In the genomic region with DNA sequence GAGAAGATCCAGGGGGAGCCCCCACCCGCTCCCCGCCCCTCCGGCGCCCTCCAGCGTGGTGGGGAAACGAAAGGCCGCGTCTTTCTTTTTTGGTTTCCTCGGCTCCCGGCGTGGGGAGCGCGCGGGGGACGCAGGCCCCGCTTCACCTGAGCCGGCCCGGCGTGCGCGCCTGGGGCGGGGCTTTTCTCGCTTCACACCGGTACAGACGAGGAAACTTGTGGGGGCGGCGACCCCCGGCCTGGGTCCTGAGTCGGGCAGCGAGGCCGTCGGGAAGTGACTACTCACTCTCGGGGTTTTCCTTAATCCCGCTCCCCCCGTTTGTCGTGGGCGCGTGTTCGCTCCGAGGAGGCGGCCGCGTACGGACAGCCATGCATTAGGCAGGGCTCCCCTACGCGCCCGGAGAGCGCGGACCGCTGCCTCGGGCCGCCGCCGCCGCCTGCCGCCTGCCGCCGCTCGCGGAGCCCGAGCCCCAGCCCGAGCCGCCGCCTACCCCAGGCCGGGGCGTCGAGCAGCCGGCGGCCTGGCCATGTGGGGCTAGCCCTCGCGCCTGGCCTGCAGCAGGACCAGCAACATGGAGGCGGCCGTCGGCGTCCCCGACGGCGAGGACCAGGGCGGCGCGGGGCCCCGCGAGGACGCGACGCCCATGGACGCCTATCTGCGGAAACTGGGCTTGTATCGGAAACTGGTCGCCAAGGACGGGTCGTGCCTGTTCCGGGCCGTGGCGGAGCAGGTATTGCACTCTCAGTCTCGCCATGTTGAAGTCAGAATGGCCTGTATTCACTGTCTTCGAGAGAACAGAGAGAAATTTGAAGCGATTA, we compare ENCODE assay signal across 8 cellular contexts. TPM values are rescaled to one million over a fixed set of nuclear protein-coding genes. Genes with fewer than 3 reads are reported as not detected.
DNase-seq lines count a peak whose midpoint lies in the region; ATAC-seq lines count a peak whose summit lies in the region.
"Not testable (repeated sequence)": the region's sequence is repeated elsewhere in the genome, so short reads cannot be mapped to it uniquely, and the experiment has no call there.

No MANE protein-coding gene starts in this region.

- peaks cover 68% of the 10 kb centered on the region for H3K4me1 Mint-ChIP-seq in central memory CD8-positive, alpha-beta T cell
- H3K4me1 Mint-ChIP-seq in stimulated activated naive B cell treated with anti-CD40 and anti-IgM and Interleukin-4, amounts not matched to agents 10 μg/mL and 1 μg/mL and 100 μg/mL, for 72 hours, result peaks cover 31 to 57% of the 10 kb centered on the region in 2 donors

- H3K27me3 Mint-ChIP-seq in central memory CD8-positive, alpha-beta T cell; stimulated activated naive B cell treated with anti-CD40 and anti-IgM and Interleukin-4, amounts not matched to agents 10 μg/mL and 1 μg/mL and 100 μg/mL, for 72 hours: not testable (repeated sequence)

- H3K36me3 Mint-ChIP-seq in central memory CD8-positive, alpha-beta T cell (ENCODE audit: insufficient read depth), result peaks cover 10% of the 10 kb centered on the region
- H3K36me3 Mint-ChIP-seq in stimulated activated naive B cell treated with anti-CD40 and anti-IgM and Interleukin-4, amounts not matched to agents 10 μg/mL and 1 μg/mL and 100 μg/mL, for 72 hours, result peaks cover 28 to 30% of the 10 kb centered on the region in 2 donors

- intact Hi-C loops in left colon (cut with DNase I, micrococcal nuclease), result not testable (repeated sequence)

- H3K9me3 Mint-ChIP-seq in central memory CD8-positive, alpha-beta T cell; stimulated activated naive B cell treated with anti-CD40 and anti-IgM and Interleukin-4, amounts not matched to agents 10 μg/mL and 1 μg/mL and 100 μg/mL, for 72 hours: not testable (repeated sequence)

- ATAC-seq in HG02759 (IDR thresholded peaks at IDR 0.05; ENCODE audit: unreplicated experiment) (peak; percentile 41), left colon (peak; percentile 44)
- peak; percentile 76 for ATAC-seq in central memory CD8-positive, alpha-beta T cell (replicated peaks; ENCODE audit: extremely low read depth, poor library complexity, severe bottlenecking)
- ATAC-seq in stimulated activated naive B cell treated with anti-CD40 and anti-IgM and Interleukin-4, amounts not matched to agents 10 μg/mL and 1 μg/mL and 100 μg/mL, for 72 hours (replicated peaks), result peak; percentile 77 to 83

- DNase-seq in ELF-1 (ENCODE audit: low read depth, low spot score) (peak; percentile 50), left colon (peak in 1 of 2 donors; percentile 4)
- DNase-seq in activated CD4-positive, alpha-beta T cell treated with anti-CD3 and anti-CD28 coated beads for 48 hours, result peak; percentile 34
- DNase-seq in activated T-helper 9 cell treated with anti-CD3 and anti-CD28 coated beads, Interleukin-2, amount 50 U/mL, for 16 hours (ENCODE audit: low read depth), result peak; percentile 21
- DNase-seq in central memory CD8-positive, alpha-beta T cell (ENCODE audit: low spot score in 2 of 2), result not testable (repeated sequence)
- peak in 2 of 3 donors; percentile 1 to 5 for DNase-seq in stimulated activated CD4-positive, alpha-beta T cell treated with anti-CD3 and anti-CD28 coated beads, Interleukin-12 subunit alpha, Interleukin-12 subunit beta, amount 100 ng/mL, for 48 hours (ENCODE audit: low read depth in 2 of 3, low spot score in 1 of 3)
- DNase-seq in stimulated activated naive B cell treated with anti-CD40 and anti-IgM and Interleukin-4, amounts not matched to agents 10 μg/mL and 1 μg/mL and 100 μg/mL, for 72 hours, result peak; percentile 58

- peak overlapping the region; percentile 81 for H3K27ac Mint-ChIP-seq in central memory CD8-positive, alpha-beta T cell (ENCODE audit: low read depth)
- peak overlapping the region; percentile 86 for H3K27ac Mint-ChIP-seq in stimulated activated naive B cell treated with anti-CD40 and anti-IgM and Interleukin-4, amounts not matched to agents 10 μg/mL and 1 μg/mL and 100 μg/mL, for 72 hours

- peak overlapping the region; percentile 65 for H3K4me3 Mint-ChIP-seq in central memory CD8-positive, alpha-beta T cell
- peak overlapping the region; percentile 71 to 78 for H3K4me3 Mint-ChIP-seq in stimulated activated naive B cell treated with anti-CD40 and anti-IgM and Interleukin-4, amounts not matched to agents 10 μg/mL and 1 μg/mL and 100 μg/mL, for 72 hours

RNA-seq across cellular contexts. Expression of a gene that starts 34.3 kb away (rescaled TPM):
- total RNA-seq in left colon, result 1 to 10 TPM; 7.4 to 7.5 TPM
